ENCODE assay signal across 8 cellular contexts in the genomic region with DNA sequence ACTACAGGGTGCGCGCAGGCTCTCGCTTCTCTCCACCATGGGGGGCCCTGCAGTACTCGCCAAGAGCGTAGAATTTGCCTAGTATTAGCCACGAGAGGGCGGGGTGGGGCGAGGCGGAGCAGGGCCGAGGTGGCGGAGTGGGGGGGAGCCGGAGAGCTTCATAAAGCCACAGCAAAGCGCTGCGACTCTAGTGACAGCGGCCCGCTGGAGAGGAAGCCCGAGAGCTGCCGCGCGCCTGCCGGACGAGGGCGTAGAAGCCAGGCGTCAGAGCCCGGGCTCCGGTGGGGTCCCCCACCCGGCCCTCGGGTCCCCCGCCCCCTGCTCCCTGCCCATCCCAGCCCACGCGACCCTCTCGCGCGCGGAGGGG. TPM values are rescaled to one million over a fixed set of nuclear protein-coding genes. Genes with fewer than 3 reads are reported as not detected.
A peak's percentile ranks its signal among the peaks of the same experiment; 100 is the strongest.
DNase-seq lines count a peak whose midpoint lies in the region; ATAC-seq lines count a peak whose summit lies in the region.

Gene TBX21 (plus strand): TSS at position 190 of the 367 bp plus-strand sequence. CDS start 219 bp downstream, outside the sequence.

- POLR2A ChIA-PET in T-cell (lab: Charles Lee): interaction anchor here in 1 of 2 donors (1.0 kb wide), 1 partner anchor 83 kb away, joined by 4 read pairs; the partner anchor contains the start of gene KPNB1
- POLR2A ChIA-PET in activated naive CD8-positive, alpha-beta T cell treated with anti-CD3 and anti-CD28 coated beads, Interleukin-2, amount 10 ng/mL, durations not matched to agents 7 days and 5 days (lab: Charles Lee): interaction anchor here (0.7 to 4.6 kb wide), 18 partner anchors 8 to 162 kb away, joined by 3 to 37 read pairs (median 8); partner anchors contain the start of genes KPNB1 and TBKBP1

- peak within 1 kb of the TSS; percentile 87 to 99 (median 98) for H3K4me3 Mint-ChIP-seq in T-cell
- peak within 1 kb of the TSS; percentile 100 for H3K4me3 Mint-ChIP-seq in activated naive CD8-positive, alpha-beta T cell treated with anti-CD3 and anti-CD28 coated beads, Interleukin-2, amount 10 ng/mL, durations not matched to agents 7 days and 5 days

- peak; percentile 49 for ATAC-seq in GM21717 (IDR thresholded peaks at IDR 0.05; ENCODE audit: unreplicated experiment)
- ATAC-seq in T-cell (replicated peaks in 1 of 4): peak; percentile 91 to 93 (median 92)
- ATAC-seq in activated naive CD8-positive, alpha-beta T cell treated with anti-CD3 and anti-CD28 coated beads, Interleukin-2, amount 10 ng/mL, durations not matched to agents 7 days and 5 days (ENCODE audit: low read depth): peak; percentile 85

- H3K9me3 Mint-ChIP-seq in T-cell: no peaks in the 10 kb centered on the region
- H3K9me3 Mint-ChIP-seq in activated naive CD8-positive, alpha-beta T cell treated with anti-CD3 and anti-CD28 coated beads, Interleukin-2, amount 10 ng/mL, durations not matched to agents 7 days and 5 days: no peaks in the 10 kb centered on the region

- peak; percentile 62 for DNase-seq in Daoy (ENCODE audit: low read depth)
- DNase-seq in M059J (ENCODE audit: low read depth): peak; percentile 42
- peak; percentile 72 to 93 (median 86) for DNase-seq in T-cell
- DNase-seq in activated naive CD8-positive, alpha-beta T cell treated with anti-CD3 and anti-CD28 coated beads, Interleukin-2, amount 10 ng/mL, durations not matched to agents 7 days and 5 days: peak; percentile 91
- DNase-seq in iPS-NIHi7 (ENCODE audit: extremely low spot score): peak; percentile 79
- DNase-seq in stimulated activated CD4-positive, alpha-beta T cell treated with anti-CD3 and anti-CD28 coated beads, Interleukin-2, amount 100 ng/mL, for 4 hours (ENCODE audit: low read depth): peak; percentile 93
- DNase-seq in NCI-H2029 (lab: John Stamatoyannopoulos, UW): no peak

- no peaks in the 10 kb centered on the region for H3K36me3 Mint-ChIP-seq in T-cell
- H3K36me3 Mint-ChIP-seq in activated naive CD8-positive, alpha-beta T cell treated with anti-CD3 and anti-CD28 coated beads, Interleukin-2, amount 10 ng/mL, durations not matched to agents 7 days and 5 days: peaks cover 8% of the 10 kb centered on the region

- H3K4me1 Mint-ChIP-seq in T-cell: peaks cover 30 to 66% (median 41%) of the 10 kb centered on the region in 3 donors
- peaks cover 65% of the 10 kb centered on the region for H3K4me1 Mint-ChIP-seq in activated naive CD8-positive, alpha-beta T cell treated with anti-CD3 and anti-CD28 coated beads, Interleukin-2, amount 10 ng/mL, durations not matched to agents 7 days and 5 days

- CTCF ChIA-PET in T-cell (lab: Charles Lee): interaction anchor here (0.6 to 1.9 kb wide), 10 partner anchors 10 to 69 kb away, joined by 3 to 19 read pairs (median 4); no protein-coding TSS in a partner anchor

- peaks cover 4 to 10% of the 10 kb centered on the region in 2 donors for H3K27me3 Mint-ChIP-seq in T-cell
- no peaks in the 10 kb centered on the region for H3K27me3 Mint-ChIP-seq in activated naive CD8-positive, alpha-beta T cell treated with anti-CD3 and anti-CD28 coated beads, Interleukin-2, amount 10 ng/mL, durations not matched to agents 7 days and 5 days

- H3K27ac Mint-ChIP-seq in T-cell: peak within 1 kb of the TSS; percentile 96 to 98
- H3K27ac Mint-ChIP-seq in activated naive CD8-positive, alpha-beta T cell treated with anti-CD3 and anti-CD28 coated beads, Interleukin-2, amount 10 ng/mL, durations not matched to agents 7 days and 5 days: peak within 1 kb of the TSS; percentile 98

RNA-seq across cellular contexts. Expression of gene TBX21, which starts in this region (rescaled TPM):
- 0.06 TPM in 1 of 2 replicates, not detected in the other for total RNA-seq in Daoy (2014; rRNA removed; shearing (Covaris generic))
- not detected in 2 replicates for total RNA-seq in M059J (2014; rRNA removed; shearing (Covaris generic))
- total RNA-seq in T-cell: 10 to 100 TPM in 4 of 5 donors, 1 to 10 TPM in 1; 7.9 to 37.3 (median 20.8) TPM
- 10 to 100 TPM; 20.7 to 22.8 TPM for total RNA-seq in activated naive CD8-positive, alpha-beta T cell treated with anti-CD3 and anti-CD28 coated beads, Interleukin-2, amount 10 ng/mL, durations not matched to agents 7 days and 5 days

Comparison
In these comparisons a context has a peak if more than half of its experiments do, and no peak if none do; other contexts are left out.
1. Peak in DNase-seq in Daoy; RNA of the gene not detected or under 1 TPM.
2. Peak in DNase-seq in M059J; RNA of the gene not detected or under 1 TPM.